In the genomic region with DNA sequence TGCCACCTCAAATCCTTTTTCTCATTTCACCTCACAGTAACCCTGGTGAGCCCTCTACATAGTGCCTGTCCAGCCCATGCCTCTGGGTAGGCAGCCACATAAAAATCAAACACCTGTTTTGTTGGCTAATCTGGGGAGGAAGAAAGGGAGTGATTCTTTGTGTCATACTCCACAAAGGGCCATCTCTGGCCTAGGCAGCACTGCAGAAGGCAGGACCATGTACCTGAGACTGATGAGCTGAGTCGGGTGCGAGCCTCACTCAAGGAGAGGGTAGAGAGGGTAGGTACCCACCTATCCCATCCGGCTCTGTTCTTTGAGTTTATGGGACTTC, we compare ENCODE assay signal across 13 cellular contexts. TPM values are rescaled to one million over a fixed set of nuclear protein-coding genes. Genes with fewer than 3 reads are reported as not detected.
DNase-seq lines count a peak whose midpoint lies in the region; ATAC-seq and TF ChIP-seq lines count a peak whose summit lies in the region.
"Had no signal": no experiment of that assay in that cellular context is flagged by ENCODE, and none has a peak within 500 bp of the region (broad histone marks: within the 10 kb centered on the region; RNA-seq: fewer than 3 reads in every experiment).

No MANE protein-coding gene starts in this region.

- peak overlapping the region; percentile 25 for H3K9ac ChIP-seq in HCT116 (ENCODE audit: low read length)
- peak overlapping the region; percentile 3 for H3K9ac ChIP-seq in skeletal muscle satellite cell (ENCODE audit: low read depth, low read length)
- H3K9ac ChIP-seq: BLaER1 had no signal

- no peaks in the 10 kb centered on the region for H3K36me3 ChIP-seq in HCT116 (ENCODE audit: control insufficient read depth in 1 of 2, insufficient read depth in 2 of 2, low read length in 2 of 2)
- H3K36me3 ChIP-seq in ascending aorta = no peaks in the 10 kb centered on the region
- no peaks in the 10 kb centered on the region for H3K36me3 ChIP-seq in skeletal muscle satellite cell (ENCODE audit: insufficient read depth, low read length)
- H3K36me3 ChIP-seq: BLaER1 had no signal

- H3K9me2 ChIP-seq in HCT116 (ENCODE audit: insufficient read depth) = no peaks in the 10 kb centered on the region

- H3K27ac ChIP-seq in HCT116 (ENCODE audit: low read depth, low read length) (peak overlapping the region; percentile 33), ascending aorta (peak overlapping the region; percentile 31 to 51)
- H3K27ac ChIP-seq: BLaER1 had no signal

- no TSS peak for BruUV-seq in HCT116 (replicated peaks; lab: Mats Ljungman, UMichigan)

- H3K9me3 ChIP-seq in HCT116 (ENCODE audit: control insufficient read depth in 1 of 2, insufficient read depth in 1 of 2, low read depth in 1 of 2, low read length in 2 of 2) (no peaks in the 10 kb centered on the region), ascending aorta (no peaks in the 10 kb centered on the region), skeletal muscle satellite cell (replicated peaks; ENCODE audit: low read length) (no peaks in the 10 kb centered on the region)
- H3K9me3 ChIP-seq: BLaER1 had no signal

- peak overlapping the region; percentile 69 for H3K4me2 ChIP-seq in HCT116 (ENCODE audit: low read length)
- H3K4me2 ChIP-seq in skeletal muscle satellite cell (ENCODE audit: low read length) = peak overlapping the region; percentile 62
- H3K4me2 ChIP-seq: BLaER1 had no signal

- CTCF ChIA-PET in HCT116 (lab: Charles Lee) = no interaction called here

- H3K4me3 ChIP-seq in HCT116 (replicated peaks in 1 of 2; ENCODE audit: low read depth in 1 of 2, low read length in 2 of 2) (peak overlapping the region in 1 of 2 experiments; percentile 36; a peak in 1 of 4 replicates), ascending aorta (no peak overlapping the region), skeletal muscle satellite cell (ENCODE audit: low read length) (no peak overlapping the region)
- H3K4me3 ChIP-seq: BLaER1 had no signal

- H3K27me3 ChIP-seq in HCT116 (ENCODE audit: insufficient read depth, low read length) (no peaks in the 10 kb centered on the region), ascending aorta (no peaks in the 10 kb centered on the region), skeletal muscle satellite cell (ENCODE audit: control insufficient read depth, insufficient read depth, low read length) (no peaks in the 10 kb centered on the region)
- H3K27me3 ChIP-seq: BLaER1 had no signal

- RAD21 ChIA-PET in HCT116 (lab: Charles Lee; ENCODE audit: low non-redundant PET in 1 of 2, low total read pairs in 2 of 2, uncharacterized antibody in 2 of 2, unreplicated experiment in 2 of 2) = no interaction called here

- TF ChIP-seq RAD21 in HCT116 (IDR thresholded peaks at IDR 0.05; ENCODE audit: low read depth) = no peak

- TF ChIP-seq CTCF in HCT116 (IDR thresholded peaks at IDR 0.05 in 2 of 3, conservative IDR thresholded peaks at IDR 0.05 in 1 of 3; ENCODE audit: borderline replicate concordance in 1 of 3, insufficient read depth in 1 of 3, low read depth in 2 of 3, low read length in 2 of 3) (no peak), ascending aorta (IDR thresholded peaks at IDR 0.05) (no peak)

- peaks cover 40 to 46% of the 10 kb centered on the region in 2 experiments for H3K4me1 ChIP-seq in HCT116 (ENCODE audit: control insufficient read depth in 1 of 2, insufficient read depth in 2 of 2, low read length in 2 of 2)
- H3K4me1 ChIP-seq in ascending aorta = peaks cover 3 to 23% of the 10 kb centered on the region in 2 donors
- peaks cover 37% of the 10 kb centered on the region for H3K4me1 ChIP-seq in skeletal muscle satellite cell (ENCODE audit: control insufficient read depth, insufficient read depth, low read length)
- H3K4me1 ChIP-seq: BLaER1 had no signal

- no peak for ATAC-seq in HCT116
- ATAC-seq in left colon = peak; percentile 6
- ATAC-seq in GM18517 (IDR thresholded peaks at IDR 0.05; ENCODE audit: unreplicated experiment) = no peak

- H3K79me2 ChIP-seq in HCT116 (ENCODE audit: insufficient read depth, low read length) = peaks cover 21% of the 10 kb centered on the region

- no peak overlapping the region for H2AFZ ChIP-seq in HCT116 (ENCODE audit: low read depth, low read length, poor library complexity, severe bottlenecking)

- TF ChIP-seq POLR2A in HCT116 (IDR thresholded peaks at IDR 0.05; ENCODE audit: borderline replicate concordance, extremely low read depth, insufficient read depth, insufficient read length) = no peak

- POLR2A ChIA-PET in HCT116 (lab: Charles Lee) = interaction anchor here (2.3 kb wide), 1 partner anchor 8 kb away, joined by 23 read pairs; the partner anchor contains the start of gene TUFT1

- intact Hi-C loops in HCT116 (cut with micrococcal nuclease) (no loop called here), ascending aorta (cut with DNase I) (no loop called here), left colon (cut with DNase I, micrococcal nuclease) (no loop called here)

- no peaks in the 10 kb centered on the region for H4K20me1 ChIP-seq in HCT116 (ENCODE audit: insufficient read depth)
- H4K20me1 ChIP-seq: BLaER1 had no signal

- DNase-seq in HCT116 (ENCODE audit: low read depth, low spot score) (no peak), ascending aorta (ENCODE audit: low spot score in 2 of 2) (no peak), left colon (no peak), SK-N-DZ (ENCODE audit: low spot score) (no peak), D341Med (ENCODE audit: low spot score) (no peak)
- no peak for DNase-seq in activated CD4-positive, alpha-beta T cell treated with anti-CD3 and anti-CD28 coated beads, Interleukin-2, amount 50 U/mL, for 4 hours
- DNase-seq: activated naive CD4-positive, alpha-beta T cell treated with anti-CD3 and anti-CD28 coated beads, Interleukin-2, amount 50 U/mL, for 16 hours; cerebellar nuclear complex; NCI-H187 treated with DMSO at 0.1 percent for 48 hours; T-cell had no signal

TF ChIP-seq in HCT116, 20 proteins besides CTCF, POLR2A, EP300 and RAD21:
- TF ChIP-seq EZH2 (IDR thresholded peaks at IDR 0.05) (no peak), TCF7L2 (IDR thresholded peaks at IDR 0.05; ENCODE audit: borderline replicate concordance, extremely low read depth, insufficient read depth, insufficient read length) (no peak), ELF1 (IDR thresholded peaks at IDR 0.05; ENCODE audit: borderline replicate concordance, low read depth) (no peak), JUND (IDR thresholded peaks at IDR 0.05) (no peak), ZFX (IDR thresholded peaks at IDR 0.05) (no peak), CBX3 (IDR thresholded peaks at IDR 0.05; ENCODE audit: low read depth) (no peak), SIN3A (IDR thresholded peaks at IDR 0.05; ENCODE audit: low read depth) (no peak), SRF (IDR thresholded peaks at IDR 0.05; ENCODE audit: low read depth) (no peak), YY1 (IDR thresholded peaks at IDR 0.05; ENCODE audit: extremely low read depth, insufficient replicate concordance, low read depth, low read length) (no peak), FOSL1 (IDR thresholded peaks at IDR 0.05; ENCODE audit: low read depth) (no peak), POLR2AphosphoS5 (IDR thresholded peaks at IDR 0.05; ENCODE audit: low read depth, low read length) (no peak), EZH2phosphoT487 (IDR thresholded peaks at IDR 0.05; ENCODE audit: borderline replicate concordance) (no peak)
- TF ChIP-seq, protein P1, sequence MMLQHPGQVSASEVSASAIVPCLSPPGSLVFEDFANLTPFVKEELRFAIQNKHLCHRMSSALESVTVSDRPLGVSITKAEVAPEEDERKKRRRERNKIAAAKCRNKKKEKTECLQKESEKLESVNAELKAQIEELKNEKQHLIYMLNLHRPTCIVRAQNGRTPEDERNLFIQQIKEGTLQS (IDR thresholded peaks at IDR 0.05) = no peak
- TF ChIP-seq, protein P2, sequence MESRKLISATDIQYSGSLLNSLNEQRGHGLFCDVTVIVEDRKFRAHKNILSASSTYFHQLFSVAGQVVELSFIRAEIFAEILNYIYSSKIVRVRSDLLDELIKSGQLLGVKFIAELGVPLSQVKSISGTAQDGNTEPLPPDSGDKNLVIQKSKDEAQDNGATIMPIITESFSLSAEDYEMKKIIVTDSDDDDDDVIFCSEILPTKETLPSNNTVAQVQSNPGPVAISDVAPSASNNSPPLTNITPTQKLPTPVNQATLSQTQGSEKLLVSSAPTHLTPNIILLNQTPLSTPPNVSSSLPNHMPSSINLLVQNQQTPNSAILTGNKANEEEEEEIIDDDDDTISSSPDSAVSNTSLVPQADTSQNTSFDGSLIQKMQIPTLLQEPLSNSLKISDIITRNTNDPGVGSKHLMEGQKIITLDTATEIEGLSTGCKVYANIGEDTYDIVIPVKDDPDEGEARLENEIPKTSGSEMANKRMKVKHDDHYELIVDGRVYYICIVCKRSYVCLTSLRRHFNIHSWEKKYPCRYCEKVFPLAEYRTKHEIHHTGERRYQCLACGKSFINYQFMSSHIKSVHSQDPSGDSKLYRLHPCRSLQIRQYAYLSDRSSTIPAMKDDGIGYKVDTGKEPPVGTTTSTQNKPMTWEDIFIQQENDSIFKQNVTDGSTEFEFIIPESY (IDR thresholded peaks at IDR 0.05; ENCODE audit: extremely low read depth, insufficient replicate concordance, low read length) = no peak

RNA-seq across cellular contexts. Expression of gene TUFT1, which starts 7.8 kb away (rescaled TPM):
- total RNA-seq in HCT116 (2021; ENCODE audit: unreplicated experiment) (12.3 TPM), ascending aorta (2.3 TPM), left colon (10 to 100 TPM; 19.7 to 30.2 TPM)
- 12.9 and 13.8 TPM in 2 replicates for polyA plus RNA-seq in HCT116 (2012)
- total RNA-seq in skeletal muscle satellite cell (2012; rRNA removed) = 3.1 and 3.3 TPM in 2 replicates
- polyA plus RNA-seq in SK-N-DZ (2014; cell fraction: cytosol; rRNA removed) = 12.3 and 12.5 TPM in 2 replicates
- 7.2 and 8.5 TPM in 2 replicates for polyA plus RNA-seq in SK-N-DZ (2014; cell fraction: nucleus; rRNA removed)

RNA-seq across cellular contexts. Expression of gene CGN, which starts 36.7 kb away (rescaled TPM):
- total RNA-seq in HCT116 (2021; ENCODE audit: unreplicated experiment) (19.7 TPM), ascending aorta (not detected), left colon (100 to 1,000 TPM; 182 to 188 TPM)
- polyA plus RNA-seq in HCT116 (2012) = 15.5 and 16.8 TPM in 2 replicates
- not detected in 2 replicates for total RNA-seq in skeletal muscle satellite cell (2012; rRNA removed)
- polyA plus RNA-seq in SK-N-DZ (2014; cell fraction: cytosol; rRNA removed) = 3.0 and 3.2 TPM in 2 replicates
- polyA plus RNA-seq in SK-N-DZ (2014; cell fraction: nucleus; rRNA removed) = 13.3 and 26.7 TPM in 2 replicates

Comparison
In these comparisons a context has a peak if more than half of its experiments do, and no peak if none do; other contexts are left out.
1. RNA of gene CGN, which starts 36.7 kb away (total RNA-seq): 182 to 188 TPM in left colon and 19.7 TPM in HCT116 (single experiment); not detected in ascending aorta (single experiment); every median in the first group is over 10 times any median in the second.